Comparison of ENCODE assay signal across 9 cellular contexts in the genomic region with DNA sequence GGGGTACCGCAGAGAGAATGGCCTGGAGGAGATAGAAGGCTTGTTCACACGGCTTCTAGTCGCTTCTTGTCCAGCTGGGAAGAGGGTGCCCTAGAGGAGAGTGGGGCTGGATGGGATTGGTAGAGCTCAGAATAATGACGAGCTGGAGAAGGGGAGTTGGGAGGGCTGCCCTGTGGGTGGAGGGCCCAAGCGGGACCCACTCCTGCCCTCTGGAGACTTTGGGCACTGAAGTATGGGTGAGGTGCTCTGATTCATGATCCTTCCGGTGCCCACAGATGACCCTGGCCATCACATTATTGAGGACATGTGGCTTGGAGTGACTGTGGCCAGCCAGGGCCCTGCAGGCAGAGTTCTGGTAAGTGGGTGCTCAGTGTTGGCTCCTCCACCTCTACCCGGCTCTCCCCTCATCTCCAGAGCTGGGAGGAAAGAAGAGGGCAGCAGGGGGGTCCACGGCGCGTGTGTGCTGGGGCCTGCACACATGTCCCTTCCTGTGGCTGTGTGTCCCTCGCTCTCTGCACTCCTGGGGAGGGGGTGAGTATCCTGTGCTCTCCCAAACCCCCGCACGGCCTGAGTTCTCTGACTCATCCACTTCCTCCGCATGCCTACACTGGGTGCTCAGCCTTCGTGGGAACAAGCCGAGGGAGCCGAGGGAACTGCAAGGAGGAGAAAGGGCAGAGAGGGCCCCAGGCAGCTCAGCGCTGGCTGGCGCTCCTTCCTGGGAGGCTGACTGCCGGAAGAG. TPM values are rescaled to one million over a fixed set of nuclear protein-coding genes. Genes with fewer than 3 reads are reported as not detected.
DNase-seq lines count a peak whose midpoint lies in the region; ATAC-seq and TF ChIP-seq lines count a peak whose summit lies in the region.
"Had no signal": no experiment of that assay in that cellular context is flagged by ENCODE, and none has a peak within 500 bp of the region (broad histone marks: within the 10 kb centered on the region; RNA-seq: fewer than 3 reads in every experiment).

No MANE protein-coding gene starts in this region.

- H3K9me3 ChIP-seq in ovary, result no peaks in the 10 kb centered on the region

- no peak overlapping the region for H3K4me3 Mint-ChIP-seq in activated naive CD8-positive, alpha-beta T cell treated with anti-CD3 and anti-CD28 coated beads for 36 hours
- H3K4me3 Mint-ChIP-seq: activated naive CD8-positive, alpha-beta T cell treated with anti-CD3 and anti-CD28 coated beads, Interleukin-2, amount 10 ng/mL, durations not matched to agents 7 days and 5 days had no signal

- TF ChIP-seq EP300 in ovary (IDR thresholded peaks at IDR 0.05), result no peak

- peak overlapping the region; percentile 11 for H3K4me3 ChIP-seq in ovary

- H3K27ac ChIP-seq in RWPE1, result peak overlapping the region; percentile 100
- H3K27ac ChIP-seq in ovary, result peak overlapping the region; percentile 59 to 66

- DNase-seq in AG20443 (ENCODE audit: low spot score) (peak; percentile 85), RWPE1 (ENCODE audit: low spot score) (peak; percentile 90), fibroblast of gingiva (ENCODE audit: low read depth) (peak; percentile 91), ovary (peak; percentile 68 to 75 (median 74)), NCI-H187 (lab: John Stamatoyannopoulos, UW) (no peak), DMS 273 treated with DMSO at 0.1 percent for 48 hours (lab: John Stamatoyannopoulos, UW) (no peak)
- DNase-seq in activated naive CD8-positive, alpha-beta T cell treated with anti-CD3 and anti-CD28 coated beads for 36 hours, result no peak
- DNase-seq: activated naive CD8-positive, alpha-beta T cell treated with anti-CD3 and anti-CD28 coated beads, Interleukin-2, amount 10 ng/mL, durations not matched to agents 7 days and 5 days had no signal

- no peaks in the 10 kb centered on the region for H3K27me3 ChIP-seq in ovary

- no peaks in the 10 kb centered on the region for H3K9me3 Mint-ChIP-seq in activated naive CD8-positive, alpha-beta T cell treated with anti-CD3 and anti-CD28 coated beads for 36 hours
- H3K9me3 Mint-ChIP-seq: activated naive CD8-positive, alpha-beta T cell treated with anti-CD3 and anti-CD28 coated beads, Interleukin-2, amount 10 ng/mL, durations not matched to agents 7 days and 5 days had no signal

- peaks cover 38% of the 10 kb centered on the region for H3K4me1 ChIP-seq in ovary (ENCODE audit: insufficient read depth)

- TF ChIP-seq POLR2A in ovary (IDR thresholded peaks at IDR 0.05), result no peak

- no peaks in the 10 kb centered on the region for H3K27me3 Mint-ChIP-seq in activated naive CD8-positive, alpha-beta T cell treated with anti-CD3 and anti-CD28 coated beads for 36 hours
- H3K27me3 Mint-ChIP-seq: activated naive CD8-positive, alpha-beta T cell treated with anti-CD3 and anti-CD28 coated beads, Interleukin-2, amount 10 ng/mL, durations not matched to agents 7 days and 5 days had no signal

- intact Hi-C loops in ovary (cut with DNase I), result no loop called here

- no peak for ATAC-seq in HG02798 (IDR thresholded peaks at IDR 0.05; ENCODE audit: poor library complexity, unreplicated experiment)

- no peak for TF ChIP-seq CTCF in RWPE1 (conservative IDR thresholded peaks at IDR 0.05; ENCODE audit: low read depth)
- TF ChIP-seq CTCF in ovary (IDR thresholded peaks at IDR 0.05), result peak in 1 of 3 donors; percentile 17

- POLR2A ChIA-PET in RWPE1 (lab: Yijun Ruan, JAX; ENCODE audit: low non-redundant PET), result interaction anchor here (1.0 kb wide), 1 partner anchor 37 kb away, joined by 3 read pairs; no protein-coding TSS in a partner anchor

- H3K4me1 Mint-ChIP-seq in activated naive CD8-positive, alpha-beta T cell treated with anti-CD3 and anti-CD28 coated beads for 36 hours, result no peaks in the 10 kb centered on the region
- H3K4me1 Mint-ChIP-seq: activated naive CD8-positive, alpha-beta T cell treated with anti-CD3 and anti-CD28 coated beads, Interleukin-2, amount 10 ng/mL, durations not matched to agents 7 days and 5 days had no signal

- 41 to 47% (median 46%) methylated on average over 20 of the region's 20 CpGs for whole genome bisulfite sequencing in ovary, 3 donors

- no peaks in the 10 kb centered on the region for H3K36me3 Mint-ChIP-seq in activated naive CD8-positive, alpha-beta T cell treated with anti-CD3 and anti-CD28 coated beads for 36 hours

- H3K36me3 ChIP-seq in ovary, result no peaks in the 10 kb centered on the region

- no peak overlapping the region for H3K27ac Mint-ChIP-seq in activated naive CD8-positive, alpha-beta T cell treated with anti-CD3 and anti-CD28 coated beads for 36 hours
- H3K27ac Mint-ChIP-seq: activated naive CD8-positive, alpha-beta T cell treated with anti-CD3 and anti-CD28 coated beads, Interleukin-2, amount 10 ng/mL, durations not matched to agents 7 days and 5 days had no signal

- CTCF ChIA-PET in RWPE1 (lab: Yijun Ruan, JAX), result interaction anchor here (0.8 to 1.6 kb wide), 3 partner anchors 37 to 232 kb away, joined by 4 to 5 read pairs (median 5); no protein-coding TSS in a partner anchor

RNA-seq across cellular contexts. Expression of a gene that starts 8.5 kb away (rescaled TPM):
- total RNA-seq in ovary, result 100 to 1,000 TPM in 1 of 7 donors, 10 to 100 TPM in 6; 23.6 to 132 (median 41.7) TPM
- 10 to 100 TPM; 28.2 to 34.2 TPM for polyA plus RNA-seq in ovary
- total RNA-seq in activated naive CD8-positive, alpha-beta T cell treated with anti-CD3 and anti-CD28 coated beads for 36 hours, result 1 to 10 TPM; 3.7 to 5.1 TPM

RNA-seq across cellular contexts. Expression of a gene that starts 30.7 kb away (rescaled TPM):
- 10 to 100 TPM; 36.5 to 83.2 (median 54.7) TPM for total RNA-seq in ovary
- 10 to 100 TPM; 51.2 to 82.7 TPM for polyA plus RNA-seq in ovary
- 10 to 100 TPM in 1 of 2 experiments, 1 to 10 TPM in 1; 9.4 to 12.9 TPM for total RNA-seq in activated naive CD8-positive, alpha-beta T cell treated with anti-CD3 and anti-CD28 coated beads for 36 hours

Comparison
In these comparisons a context has a peak if more than half of its experiments do, and no peak if none do; other contexts are left out.
1. DNase-seq: peak in AG20443 (single experiment), RWPE1 (single experiment), fibroblast of gingiva (single experiment) and ovary (5 of 5); none in activated naive CD8-positive, alpha-beta T cell treated with anti-CD3 and anti-CD28 coated beads for 36 hours (single experiment), NCI-H187 (0 of 2) and DMS 273 treated with DMSO at 0.1 percent for 48 hours (single experiment).
2. RNA of a gene that starts 8.5 kb away (total RNA-seq): 23.6 to 132 TPM in ovary; 3.7 to 5.1 TPM in activated naive CD8-positive, alpha-beta T cell treated with anti-CD3 and anti-CD28 coated beads for 36 hours; every median in the first group is over 4 times any median in the second.